Comparison of ENCODE assay signal across 1 cellular context in the genomic region with DNA sequence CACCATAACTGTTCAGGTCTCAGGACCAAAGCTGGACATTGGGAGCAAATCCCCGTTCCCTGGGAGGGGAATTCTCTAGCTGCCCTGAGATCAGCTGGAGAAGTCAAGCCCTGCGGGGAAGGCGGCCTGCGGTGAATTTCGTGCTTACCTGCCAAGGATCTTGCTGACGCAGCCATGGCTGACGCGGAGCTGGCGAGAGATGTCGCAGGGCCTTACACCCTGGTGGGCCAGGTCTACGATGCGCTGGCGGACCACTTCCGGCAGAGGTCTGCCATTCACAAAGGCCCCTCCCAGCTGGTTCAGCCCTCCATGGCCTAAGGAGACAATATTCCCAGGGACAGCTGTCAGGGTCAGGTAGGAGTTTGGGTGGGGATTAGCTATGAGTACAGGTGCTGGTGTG.
TF ChIP-seq lines count a peak whose summit lies in the region.

No MANE protein-coding gene starts in this region.

TF ChIP-seq in HepG2, 621 proteins besides CTCF, POLR2A, EP300 and RAD21:
- TF ChIP-seq, protein P1, sequence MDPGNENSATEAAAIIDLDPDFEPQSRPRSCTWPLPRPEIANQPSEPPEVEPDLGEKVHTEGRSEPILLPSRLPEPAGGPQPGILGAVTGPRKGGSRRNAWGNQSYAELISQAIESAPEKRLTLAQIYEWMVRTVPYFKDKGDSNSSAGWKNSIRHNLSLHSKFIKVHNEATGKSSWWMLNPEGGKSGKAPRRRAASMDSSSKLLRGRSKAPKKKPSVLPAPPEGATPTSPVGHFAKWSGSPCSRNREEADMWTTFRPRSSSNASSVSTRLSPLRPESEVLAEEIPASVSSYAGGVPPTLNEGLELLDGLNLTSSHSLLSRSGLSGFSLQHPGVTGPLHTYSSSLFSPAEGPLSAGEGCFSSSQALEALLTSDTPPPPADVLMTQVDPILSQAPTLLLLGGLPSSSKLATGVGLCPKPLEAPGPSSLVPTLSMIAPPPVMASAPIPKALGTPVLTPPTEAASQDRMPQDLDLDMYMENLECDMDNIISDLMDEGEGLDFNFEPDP (CRISPR knock-in tag; conservative IDR thresholded peaks at IDR 0.05) = no peak
- TF ChIP-seq ZKSCAN5 (CRISPR knock-in tag; IDR thresholded peaks at IDR 0.05) = no peak
- no peak for TF ChIP-seq SNRNP70 (IDR thresholded peaks at IDR 0.05; ENCODE audit: low read depth, low read length)
- no peak for TF ChIP-seq ZNF839 (CRISPR knock-in tag; IDR thresholded peaks at IDR 0.05; ENCODE audit: borderline replicate concordance)
- TF ChIP-seq EHMT2 (IDR thresholded peaks at IDR 0.05; ENCODE audit: borderline replicate concordance, low read depth, low read length) = no peak
- no peak for TF ChIP-seq ZNF256 (CRISPR knock-in tag; conservative IDR thresholded peaks at IDR 0.05)
- no peak for TF ChIP-seq MED1 (CRISPR knock-in tag; IDR thresholded peaks at IDR 0.05)
- TF ChIP-seq ZFX (CRISPR knock-in tag; IDR thresholded peaks at IDR 0.05; ENCODE audit: low read depth) = no peak
- no peak for TF ChIP-seq ZNF713 (CRISPR knock-in tag; IDR thresholded peaks at IDR 0.05)
- TF ChIP-seq, protein P2, sequence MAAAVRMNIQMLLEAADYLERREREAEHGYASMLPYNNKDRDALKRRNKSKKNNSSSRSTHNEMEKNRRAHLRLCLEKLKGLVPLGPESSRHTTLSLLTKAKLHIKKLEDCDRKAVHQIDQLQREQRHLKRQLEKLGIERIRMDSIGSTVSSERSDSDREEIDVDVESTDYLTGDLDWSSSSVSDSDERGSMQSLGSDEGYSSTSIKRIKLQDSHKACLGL (CRISPR knock-in tag; IDR thresholded peaks at IDR 0.05) = no peak
- TF ChIP-seq HMG20A (CRISPR knock-in tag; IDR thresholded peaks at IDR 0.05; ENCODE audit: borderline replicate concordance) = no peak
- TF ChIP-seq HIVEP1 (CRISPR knock-in tag; IDR thresholded peaks at IDR 0.05) = no peak
- TF ChIP-seq KDM5B (CRISPR knock-in tag; IDR thresholded peaks at IDR 0.05; ENCODE audit: borderline replicate concordance) = no peak
- no peak for TF ChIP-seq HNF4A (CRISPR knock-in tag; IDR thresholded peaks at IDR 0.05)
- TF ChIP-seq, protein P3, sequence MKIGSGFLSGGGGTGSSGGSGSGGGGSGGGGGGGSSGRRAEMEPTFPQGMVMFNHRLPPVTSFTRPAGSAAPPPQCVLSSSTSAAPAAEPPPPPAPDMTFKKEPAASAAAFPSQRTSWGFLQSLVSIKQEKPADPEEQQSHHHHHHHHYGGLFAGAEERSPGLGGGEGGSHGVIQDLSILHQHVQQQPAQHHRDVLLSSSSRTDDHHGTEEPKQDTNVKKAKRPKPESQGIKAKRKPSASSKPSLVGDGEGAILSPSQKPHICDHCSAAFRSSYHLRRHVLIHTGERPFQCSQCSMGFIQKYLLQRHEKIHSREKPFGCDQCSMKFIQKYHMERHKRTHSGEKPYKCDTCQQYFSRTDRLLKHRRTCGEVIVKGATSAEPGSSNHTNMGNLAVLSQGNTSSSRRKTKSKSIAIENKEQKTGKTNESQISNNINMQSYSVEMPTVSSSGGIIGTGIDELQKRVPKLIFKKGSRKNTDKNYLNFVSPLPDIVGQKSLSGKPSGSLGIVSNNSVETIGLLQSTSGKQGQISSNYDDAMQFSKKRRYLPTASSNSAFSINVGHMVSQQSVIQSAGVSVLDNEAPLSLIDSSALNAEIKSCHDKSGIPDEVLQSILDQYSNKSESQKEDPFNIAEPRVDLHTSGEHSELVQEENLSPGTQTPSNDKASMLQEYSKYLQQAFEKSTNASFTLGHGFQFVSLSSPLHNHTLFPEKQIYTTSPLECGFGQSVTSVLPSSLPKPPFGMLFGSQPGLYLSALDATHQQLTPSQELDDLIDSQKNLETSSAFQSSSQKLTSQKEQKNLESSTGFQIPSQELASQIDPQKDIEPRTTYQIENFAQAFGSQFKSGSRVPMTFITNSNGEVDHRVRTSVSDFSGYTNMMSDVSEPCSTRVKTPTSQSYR (CRISPR knock-in tag; IDR thresholded peaks at IDR 0.05; ENCODE audit: borderline replicate concordance) = no peak
- TF ChIP-seq, protein P4, sequence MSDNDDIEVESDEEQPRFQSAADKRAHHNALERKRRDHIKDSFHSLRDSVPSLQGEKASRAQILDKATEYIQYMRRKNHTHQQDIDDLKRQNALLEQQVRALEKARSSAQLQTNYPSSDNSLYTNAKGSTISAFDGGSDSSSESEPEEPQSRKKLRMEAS (IDR thresholded peaks at IDR 0.05) = no peak
- TF ChIP-seq, protein P5, sequence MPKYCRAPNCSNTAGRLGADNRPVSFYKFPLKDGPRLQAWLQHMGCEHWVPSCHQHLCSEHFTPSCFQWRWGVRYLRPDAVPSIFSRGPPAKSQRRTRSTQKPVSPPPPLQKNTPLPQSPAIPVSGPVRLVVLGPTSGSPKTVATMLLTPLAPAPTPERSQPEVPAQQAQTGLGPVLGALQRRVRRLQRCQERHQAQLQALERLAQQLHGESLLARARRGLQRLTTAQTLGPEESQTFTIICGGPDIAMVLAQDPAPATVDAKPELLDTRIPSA (CRISPR knock-in tag; IDR thresholded peaks at IDR 0.05; ENCODE audit: borderline replicate concordance) = no peak
